In the genomic region with DNA sequence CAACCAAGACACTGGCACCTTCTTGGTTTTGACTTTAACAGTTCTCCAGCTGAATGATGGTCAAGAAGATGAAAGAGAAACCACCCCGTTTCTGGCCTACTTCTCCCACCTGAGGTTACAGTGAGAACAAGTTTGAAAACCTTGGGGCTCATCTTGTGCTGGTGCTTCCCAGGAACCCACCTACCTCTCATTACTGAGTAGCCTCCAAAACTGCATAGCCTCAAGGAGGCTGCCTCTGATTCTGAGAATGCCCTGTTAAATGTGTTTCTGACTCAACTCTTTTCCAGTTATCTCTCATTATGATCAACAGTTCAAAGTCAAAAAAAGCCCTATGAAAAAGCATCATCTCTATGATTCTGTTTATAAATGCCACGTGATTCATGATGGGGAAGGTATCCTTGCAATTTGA, we compare ENCODE assay signal across 13 cellular contexts.
DNase-seq lines count a peak whose midpoint lies in the region; ATAC-seq and TF ChIP-seq lines count a peak whose summit lies in the region.
"Had no signal": no experiment of that assay in that cellular context is flagged by ENCODE, and none has a peak within 500 bp of the region (broad histone marks: within the 10 kb centered on the region; RNA-seq: fewer than 3 reads in every experiment).

No MANE protein-coding gene starts in this region.

- H3K9me3 ChIP-seq in neural progenitor cell (ENCODE audit: low read depth): no peaks in the 10 kb centered on the region

- no peaks in the 10 kb centered on the region for H3K36me3 Mint-ChIP-seq in neural progenitor cell
- H3K36me3 Mint-ChIP-seq: T-cell had no signal

- peaks cover 7% of the 10 kb centered on the region for H3K27me3 Mint-ChIP-seq in neural progenitor cell (ENCODE audit: insufficient read depth, low read depth)

- ATAC-seq in GM18861 (IDR thresholded peaks at IDR 0.05; ENCODE audit: unreplicated experiment): peak; percentile 74
- peak; percentile 78 for ATAC-seq in GM21528 (IDR thresholded peaks at IDR 0.05; ENCODE audit: low FRiP score, unreplicated experiment)
- peak; percentile 74 for ATAC-seq in HG03175 (IDR thresholded peaks at IDR 0.05; ENCODE audit: unreplicated experiment)
- ATAC-seq: T-cell had no signal

- H2AFZ ChIP-seq in neural progenitor cell (replicated peaks): no peak overlapping the region

- H3K4me1 ChIP-seq in neural progenitor cell: peaks cover 14% of the 10 kb centered on the region

- no peaks in the 10 kb centered on the region for H3K9me3 Mint-ChIP-seq in neural progenitor cell
- H3K9me3 Mint-ChIP-seq: T-cell had no signal

- peaks cover 23% of the 10 kb centered on the region for H3K4me1 Mint-ChIP-seq in neural progenitor cell

- H3K4me3 ChIP-seq in GM06990 (replicated peaks; ENCODE audit: low read depth, low read length) (no peak overlapping the region), neural progenitor cell (no peak overlapping the region)

- no peaks in the 10 kb centered on the region for H3F3A ChIP-seq in neural progenitor cell (ENCODE audit: low read depth)

- no peaks in the 10 kb centered on the region for H4K20me1 ChIP-seq in neural progenitor cell (ENCODE audit: low read depth)

- no peak for TF ChIP-seq CTCF in GM06990 (IDR thresholded peaks at IDR 0.05; ENCODE audit: insufficient read depth, low read length, poor library complexity, severe bottlenecking)
- TF ChIP-seq CTCF in neural progenitor cell (IDR thresholded peaks at IDR 0.05): no peak

- H3K4me3 Mint-ChIP-seq in neural progenitor cell: no peak overlapping the region
- H3K4me3 Mint-ChIP-seq: B cell, T-cell had no signal

- H3K27me3 ChIP-seq in GM06990 (replicated peaks; ENCODE audit: control insufficient read depth, insufficient read depth, low read length): no peaks in the 10 kb centered on the region
- H3K27me3 ChIP-seq in neural progenitor cell: no peaks in the 10 kb centered on the region

- H3K36me3 ChIP-seq in GM06990 (ENCODE audit: control insufficient read depth, insufficient read depth, low read length) (no peaks in the 10 kb centered on the region), neural progenitor cell (no peaks in the 10 kb centered on the region)

- no peak overlapping the region for H3K4me2 ChIP-seq in neural progenitor cell

- H3K9ac ChIP-seq in neural progenitor cell: no peak overlapping the region

- no peak overlapping the region for H3K27ac Mint-ChIP-seq in neural progenitor cell
- H3K27ac Mint-ChIP-seq: B cell, T-cell had no signal

- H3K27ac ChIP-seq in neural progenitor cell: no peak overlapping the region

- H3K79me2 ChIP-seq in neural progenitor cell (ENCODE audit: low read depth): no peaks in the 10 kb centered on the region

- DNase-seq in GM06990 (ENCODE audit: extremely low read depth, insufficient read length) (peak; percentile 25), neural progenitor cell (ENCODE audit: low spot score) (no peak), Kasumi-1 (lab: John Stamatoyannopoulos, UW) (no peak), NCI-H345 (lab: John Stamatoyannopoulos, UW) (no peak), NCI-H1092 (lab: John Stamatoyannopoulos, UW) (no peak)
- DNase-seq: activated CD8-positive, alpha-beta memory T cell treated with anti-CD3 and anti-CD28 coated beads, Interleukin-2, amount 50 U/mL, for 48 hours; erythroblast; NCI-H82; T-cell had no signal
